In the genomic region with DNA sequence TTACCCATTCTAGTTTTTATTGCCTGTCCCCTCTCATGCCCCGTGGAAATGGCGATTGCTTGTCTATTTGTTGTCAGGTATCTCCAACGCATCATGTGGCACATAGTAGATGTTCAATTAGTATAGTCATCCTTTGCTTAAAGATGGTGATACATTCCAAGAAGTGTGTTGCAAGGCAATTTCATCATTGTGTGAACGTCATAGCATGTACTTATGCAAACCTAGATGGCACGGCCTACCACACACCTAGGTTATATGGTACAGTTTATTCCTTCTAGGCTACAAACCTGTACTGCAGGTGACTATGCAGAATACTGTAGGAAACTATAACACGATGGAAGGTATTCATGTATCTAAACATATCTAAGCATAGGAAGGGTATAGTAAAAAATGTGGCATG, we compare ENCODE assay signal across 28 cellular contexts.
"Had no signal": no experiment of that assay in that cellular context is flagged by ENCODE, and none has a peak within 500 bp of the region (broad histone marks: within the 10 kb centered on the region; RNA-seq: fewer than 3 reads in every experiment).

No MANE protein-coding gene starts in this region.

- H3K36me3 Mint-ChIP-seq: natural killer cell; neural progenitor cell; stimulated activated effector memory CD8-positive, alpha-beta T cell treated with anti-CD3 and anti-CD28 coated beads, Interleukin-12 subunit alpha, Interleukin-12 subunit beta, amount 100 ng/mL, for 72 hours had no signal

- H3K4me1 ChIP-seq: parathyroid adenoma, uterus had no signal

- H3K4me3 ChIP-seq: neural progenitor cell, ovary, psoas muscle, right lobe of liver, sigmoid colon, suprapubic skin, testis, tibial artery, transverse colon, upper lobe of left lung, uterus had no signal

- H3K9me3 ChIP-seq: ovary, right lobe of liver, testis had no signal

- H3K27ac ChIP-seq: neural progenitor cell, ovary, parathyroid adenoma, psoas muscle, right lobe of liver, sigmoid colon, suprapubic skin, testis, tibial artery, transverse colon, upper lobe of left lung, uterus had no signal

- H3K27me3 ChIP-seq: ovary, right lobe of liver, sigmoid colon, testis, tibial artery, upper lobe of left lung, uterus had no signal

- H3K4me2 ChIP-seq: neural progenitor cell had no signal

- ATAC-seq: naive thymus-derived CD4-positive, alpha-beta T cell; natural killer cell; psoas muscle; stimulated activated effector memory CD8-positive, alpha-beta T cell treated with anti-CD3 and anti-CD28 coated beads, Interleukin-12 subunit alpha, Interleukin-12 subunit beta, amount 100 ng/mL, for 72 hours; stimulated activated naive B cell treated with anti-CD40 and anti-IgM and Interleukin-4, amounts not matched to agents 10 μg/mL and 1 μg/mL and 100 μg/mL, for 72 hours; stimulated activated naive CD8-positive, alpha-beta T cell treated with anti-CD3 and anti-CD28 coated beads, Interleukin-15, amount 100 ng/mL, for 72 hours; stimulated activated naive CD8-positive, alpha-beta T cell treated with anti-CD3 and anti-CD28 coated beads, Interleukin-15, Interleukin-2, amounts not matched to agents 100 U/mL and 50 U/mL, for 24 hours had no signal

- H3K36me3 ChIP-seq: neural progenitor cell, ovary, right lobe of liver, sigmoid colon, suprapubic skin, transverse colon, upper lobe of left lung, uterus had no signal

- H3K9ac ChIP-seq: neural progenitor cell, parathyroid adenoma had no signal

- H3K27ac Mint-ChIP-seq: naive thymus-derived CD4-positive, alpha-beta T cell; natural killer cell; nephron; neural progenitor cell; progenitor cell of endocrine pancreas; stimulated activated effector memory CD8-positive, alpha-beta T cell treated with anti-CD3 and anti-CD28 coated beads, Interleukin-12 subunit alpha, Interleukin-12 subunit beta, amount 100 ng/mL, for 72 hours; stimulated activated naive B cell treated with anti-CD40 and anti-IgM and Interleukin-4, amounts not matched to agents 10 μg/mL and 1 μg/mL and 100 μg/mL, for 72 hours; stimulated activated naive CD8-positive, alpha-beta T cell treated with anti-CD3 and anti-CD28 coated beads, Interleukin-15, amount 100 ng/mL, for 72 hours had no signal

- H3K79me2 ChIP-seq: parathyroid adenoma had no signal

- DNase-seq: naive thymus-derived CD4-positive, alpha-beta T cell; natural killer cell; occipital lobe; ovary; posterior cingulate gyrus; psoas muscle; right cardiac atrium; right lobe of liver; sigmoid colon; stimulated activated CD4-positive, alpha-beta T cell treated with anti-CD3 and anti-CD28 coated beads, Interleukin-15, amount 100 ng/mL, for 24 hours; stimulated activated CD4-positive, alpha-beta T cell treated with anti-CD3 and anti-CD28 coated beads, Interleukin-2, amount 100 ng/mL, for 24 hours; stimulated activated CD4-positive, alpha-beta T cell treated with anti-CD3 and anti-CD28 coated beads, Interleukin-2, amount 100 ng/mL, for 48 hours; stimulated activated CD4-positive, alpha-beta T cell treated with anti-CD3 and anti-CD28 coated beads, Interleukin-4, amount 100 ng/mL, for 24 hours; stimulated activated naive B cell treated with anti-CD40 and anti-IgM and Interleukin-4, amounts not matched to agents 10 μg/mL and 1 μg/mL and 100 μg/mL, for 72 hours; stimulated activated naive CD8-positive, alpha-beta T cell treated with anti-CD3 and anti-CD28 coated beads, Interleukin-15, amount 100 ng/mL, for 72 hours; stimulated activated naive CD8-positive, alpha-beta T cell treated with anti-CD3 and anti-CD28 coated beads, Interleukin-15, Interleukin-2, amounts not matched to agents 100 U/mL and 50 U/mL, for 24 hours; substantia nigra; testis; tibial artery; transverse colon; upper lobe of left lung; uterus had no signal

- H2AFZ ChIP-seq: neural progenitor cell, parathyroid adenoma had no signal

- H3K4me3 Mint-ChIP-seq: naive thymus-derived CD4-positive, alpha-beta T cell; natural killer cell; nephron; neural progenitor cell; stimulated activated effector memory CD8-positive, alpha-beta T cell treated with anti-CD3 and anti-CD28 coated beads, Interleukin-12 subunit alpha, Interleukin-12 subunit beta, amount 100 ng/mL, for 72 hours; stimulated activated naive B cell treated with anti-CD40 and anti-IgM and Interleukin-4, amounts not matched to agents 10 μg/mL and 1 μg/mL and 100 μg/mL, for 72 hours; stimulated activated naive CD8-positive, alpha-beta T cell treated with anti-CD3 and anti-CD28 coated beads, Interleukin-15, amount 100 ng/mL, for 72 hours had no signal
